Comparison of ENCODE assay signal across 8 cellular contexts in the genomic region with DNA sequence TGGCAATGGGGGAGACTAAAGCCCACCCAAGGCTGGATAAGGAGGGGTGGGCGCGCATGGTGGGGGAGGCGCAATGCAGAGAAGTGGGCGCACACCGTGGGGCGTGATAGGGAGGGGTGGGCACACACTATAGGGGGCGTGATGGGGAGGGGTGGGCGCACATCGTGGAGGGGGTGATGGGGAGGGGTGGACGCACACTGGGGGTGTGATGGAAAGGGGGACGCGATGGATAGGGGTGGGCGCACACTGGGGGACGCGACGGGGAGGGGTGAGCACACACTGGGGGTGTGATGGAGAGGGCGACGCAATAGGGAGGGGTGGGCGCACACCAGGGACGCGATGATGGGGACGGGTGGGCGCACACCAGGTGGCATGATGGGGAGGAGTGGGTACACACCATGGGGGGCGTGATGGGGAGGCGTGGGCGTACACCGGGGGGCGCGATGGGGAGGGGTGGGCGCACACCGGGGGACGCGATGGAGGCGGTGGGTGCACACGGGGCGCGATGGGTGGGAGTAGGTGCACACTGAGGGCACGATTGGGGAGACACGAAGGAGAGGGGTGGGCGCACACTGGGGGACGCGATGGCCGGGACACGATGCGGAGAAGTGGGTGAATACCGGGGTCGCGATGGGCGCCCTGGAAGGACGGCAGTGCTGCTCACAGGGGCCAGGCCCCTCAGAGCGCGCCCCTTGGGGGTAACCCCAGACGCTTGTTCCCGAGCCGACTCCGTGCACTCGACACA. TPM values are rescaled to one million over a fixed set of nuclear protein-coding genes. Genes with fewer than 3 reads are reported as not detected.
A peak's percentile ranks its signal among the peaks of the same experiment; 100 is the strongest.
DNase-seq lines count a peak whose midpoint lies in the region; ATAC-seq and TF ChIP-seq lines count a peak whose summit lies in the region.

No MANE protein-coding gene starts in this region.

- peak overlapping the region; percentile 100 for H3K4me2 ChIP-seq in skeletal muscle satellite cell (ENCODE audit: low read length)

- H3K4me1 Mint-ChIP-seq in T-cell = peaks cover 16 to 21% (median 20%) of the 10 kb centered on the region in 3 donors

- no peak overlapping the region for H3K27ac Mint-ChIP-seq in T-cell

- H3K36me3 ChIP-seq in heart left ventricle (peaks cover 0 to 23% (median 17%) of the 10 kb centered on the region in 9 donors), skeletal muscle satellite cell (ENCODE audit: insufficient read depth, low read length) (peaks cover 14% of the 10 kb centered on the region)

- peak overlapping the region in 7 of 12 donors; percentile 47 to 99 (median 94) for H3K27ac ChIP-seq in heart left ventricle

- peak overlapping the region; percentile 69 to 77 (median 76) for H3K4me3 Mint-ChIP-seq in T-cell

- intact Hi-C loops in heart left ventricle (cut with DNase I) = loop anchor here in 8 of 10 donors (2.0 to 10.0 kb wide), 6 partner anchors 35 to 318 kb away; partner anchors contain the start of gene PTTG1IP (in 4 of the 8)

- POLR2A ChIA-PET in T-cell (lab: Charles Lee) = interaction anchor here in 1 of 2 donors (0.7 to 1.0 kb wide), 2 partner anchors 16 to 1228 kb away, joined by 3 to 4 read pairs; partner anchors contain the start of gene UBE2G2
- POLR2A ChIA-PET in HEK293T (lab: Yijun Ruan, JAX) = interaction anchor here (0.6 to 1.0 kb wide), 6 partner anchors 8 to 57 kb away, joined by 3 to 11 read pairs (median 3); partner anchors contain the start of genes PTTG1IP and UBE2G2

- H3K9ac ChIP-seq in skeletal muscle satellite cell (ENCODE audit: low read depth, low read length) = peak overlapping the region; percentile 81

- no peak for TF ChIP-seq POLR2A in heart left ventricle (IDR thresholded peaks at IDR 0.05)

- H3K27me3 ChIP-seq in heart left ventricle (no peaks in the 10 kb centered on the region), skeletal muscle satellite cell (ENCODE audit: control insufficient read depth, insufficient read depth, low read length) (no peaks in the 10 kb centered on the region)

- peaks cover 0 to 2% (median 0%) of the 10 kb centered on the region in 3 donors for H3K9me3 Mint-ChIP-seq in T-cell

- 59 to 71% (median 63%) methylated on average over 56 to 57 of the region's 57 CpGs for WGBS in heart left ventricle, 4 donors

- CTCF ChIA-PET in T-cell (lab: Charles Lee) (interaction anchor here in 1 of 2 donors (1.0 kb wide), 2 partner anchors 15 to 17 kb away, joined by 3 to 5 read pairs; partner anchors contain the start of gene UBE2G2), HEK293T (lab: Yijun Ruan, JAX) (no interaction called here)

- H3K4me1 ChIP-seq in heart left ventricle (peaks cover 0 to 39% (median 24%) of the 10 kb centered on the region in 12 donors), skeletal muscle satellite cell (ENCODE audit: control insufficient read depth, insufficient read depth, low read length) (peaks cover 11% of the 10 kb centered on the region)

- ATAC-seq in GM19452 (IDR thresholded peaks at IDR 0.05; ENCODE audit: unreplicated experiment) (peak; percentile 24), T-cell (replicated peaks in 1 of 4) (no peak), heart left ventricle (peak in 2 of 4 donors; percentile 1 to 4)

- no peak for TF ChIP-seq CTCF in heart left ventricle (IDR thresholded peaks at IDR 0.05)

- no peaks in the 10 kb centered on the region for H3K27me3 Mint-ChIP-seq in T-cell

- H3K9me3 ChIP-seq in heart left ventricle (peaks cover 0 to 27% (median 2%) of the 10 kb centered on the region in 12 donors), skeletal muscle satellite cell (replicated peaks; ENCODE audit: low read length) (no peaks in the 10 kb centered on the region)

- H3K4me3 ChIP-seq in heart left ventricle = peak overlapping the region; percentile 72 to 97 (median 88)
- H3K4me3 ChIP-seq in skeletal muscle satellite cell (ENCODE audit: low read length) = peak overlapping the region; percentile 95

- DNase-seq in T-cell (no peak), heart left ventricle (peak in 3 of 5 donors; percentile 36 to 50 (median 44)), GM03348 (ENCODE audit: low spot score) (no peak), NCI-H187 treated with DMSO at 0.1 percent for 48 hours (lab: John Stamatoyannopoulos, UW) (no peak), NCI-H2196 treated with DMSO at 0.1 percent for 48 hours (lab: John Stamatoyannopoulos, UW; ENCODE audit: unreplicated experiment) (no peak), HEK293T (ENCODE audit: extremely low spot score) (no peak)

- no peaks in the 10 kb centered on the region for H3K36me3 Mint-ChIP-seq in T-cell

TF ChIP-seq in HEK293T, 16 proteins besides CTCF, POLR2A, EP300 and RAD21:
- no peak for TF ChIP-seq CTBP1 (IDR thresholded peaks at IDR 0.05; ENCODE audit: borderline replicate concordance)

RNA-seq across cellular contexts. Expression of gene SUMO3, which starts 0.9 kb away (rescaled TPM):
- 10 to 100 TPM; 49.1 to 77.1 (median 53.7) TPM for total RNA-seq in T-cell
- total RNA-seq in heart left ventricle = 10 to 100 TPM; 68.2 to 83.0 (median 78.1) TPM
- polyA plus RNA-seq in heart left ventricle = 100 to 1,000 TPM in 1 of 2 donors, 10 to 100 TPM in 1; 22.0 to 108 TPM
- 57.3 and 98.5 TPM in 2 replicates for total RNA-seq in skeletal muscle satellite cell (2012; rRNA removed)

RNA-seq across cellular contexts. Expression of gene UBE2G2, which starts 15.3 kb away (rescaled TPM):
- total RNA-seq in T-cell (100 to 1,000 TPM; 124 to 157 (median 134) TPM), heart left ventricle (10 to 100 TPM; 57.4 to 84.4 (median 71.4) TPM)
- polyA plus RNA-seq in heart left ventricle = 10 to 100 TPM; 44.3 to 60.0 TPM
- 73.5 and 76.9 TPM in 2 replicates for total RNA-seq in skeletal muscle satellite cell (2012; rRNA removed)

RNA-seq across cellular contexts. Expression of gene PTTG1IP, which starts 56.6 kb away (rescaled TPM):
- total RNA-seq in T-cell (10 to 100 TPM; 73.4 to 91.1 (median 90.2) TPM), heart left ventricle (100 to 1,000 TPM; 134 to 319 (median 172) TPM)
- polyA plus RNA-seq in heart left ventricle = 100 to 1,000 TPM; 126 to 253 TPM
- 97.6 and 155 TPM in 2 replicates for total RNA-seq in skeletal muscle satellite cell (2012; rRNA removed)

Comparison
In these comparisons a context has a peak if more than half of its experiments do, and no peak if none do; other contexts are left out.
1. DNase-seq: peak in heart left ventricle (3 of 5); none in T-cell (0 of 34), GM03348 (single experiment), NCI-H187 treated with DMSO at 0.1 percent for 48 hours (single experiment), NCI-H2196 treated with DMSO at 0.1 percent for 48 hours (single experiment) and HEK293T (single experiment).